20 cellular contexts compared by ENCODE assay signal in genomic region chr1:1037366-1038327, GRCh38. TPM values are rescaled to one million over a fixed set of nuclear protein-coding genes. Genes with fewer than 3 reads are reported as not detected.
DNase-seq lines count a peak whose midpoint lies in the region; ATAC-seq, FAIRE-seq and TF ChIP-seq lines count a peak whose summit lies in the region.
"Had no signal": no experiment of that assay in that cellular context is flagged by ENCODE, and none has a peak within 500 bp of the region (broad histone marks: within the 10 kb centered on the region; RNA-seq: fewer than 3 reads in every experiment).

No MANE protein-coding gene starts in this region.

- H3K36me3 Mint-ChIP-seq in Caco-2 (ENCODE audit: insufficient read depth, unreplicated experiment) (peaks cover 36% of the 10 kb centered on the region), T-helper 17 cell (ENCODE audit: low read depth) (no peaks in the 10 kb centered on the region)
- H3K36me3 Mint-ChIP-seq in dendritic cell treated with granulocyte-macrophage colony-stimulating factor and Interleukin-4, amounts not matched to agents 40 ng/mL and 50 ng/mL, for 4 days (ENCODE audit: low read depth), result peaks cover 35% of the 10 kb centered on the region

- no peak overlapping the region for H2AFZ ChIP-seq in Karpas-422 (ENCODE audit: low read length)

- no peak for TF ChIP-seq CTCF in Caco-2 (IDR thresholded peaks at IDR 0.05; ENCODE audit: insufficient read depth in 1 of 2, low read depth in 1 of 2, low read length in 1 of 2, severe bottlenecking in 1 of 2, unreplicated experiment in 1 of 2)
- no peak for TF ChIP-seq CTCF in pancreas (IDR thresholded peaks at IDR 0.05)
- no peak for TF ChIP-seq CTCF in testis (IDR thresholded peaks at IDR 0.05)

- ATAC-seq in pancreas (peak in 3 of 4 donors; percentile 19 to 28 (median 22)), T-helper 17 cell (no peak), HG02938 (IDR thresholded peaks at IDR 0.05; ENCODE audit: unreplicated experiment) (no peak)

- H3K4me3 ChIP-seq in Caco-2 (ENCODE audit: low read depth, low read length) (no peak overlapping the region), Karpas-422 (ENCODE audit: low read length) (no peak overlapping the region), pancreas (no peak overlapping the region), testis (no peak overlapping the region)
- H3K4me3 ChIP-seq: MG63 had no signal

- H3K4me1 Mint-ChIP-seq in Caco-2 (ENCODE audit: low read depth, unreplicated experiment) (no peaks in the 10 kb centered on the region), T-helper 17 cell (peaks cover 14% of the 10 kb centered on the region)
- peaks cover 39% of the 10 kb centered on the region for H3K4me1 Mint-ChIP-seq in dendritic cell treated with granulocyte-macrophage colony-stimulating factor and Interleukin-4, amounts not matched to agents 40 ng/mL and 50 ng/mL, for 4 days (ENCODE audit: low read depth)

- WGBS in pancreas, 2 donors, result 58 to 62% methylated on average over 30 of the region's 30 CpGs
- 87 to 89% methylated on average over 10 to 30 of the region's 30 CpGs for whole genome bisulfite sequencing in testis, 2 donors

- H3K4me1 ChIP-seq in Caco-2 (peaks cover 18% of the 10 kb centered on the region), Karpas-422 (ENCODE audit: low read length) (peaks cover 11% of the 10 kb centered on the region), pancreas (peaks cover 8 to 10% (median 9%) of the 10 kb centered on the region in 3 donors), testis (peaks cover 17% of the 10 kb centered on the region)

- no peaks in the 10 kb centered on the region for H3K27me3 Mint-ChIP-seq in Caco-2 (ENCODE audit: insufficient read depth, unreplicated experiment)
- peaks cover 80% of the 10 kb centered on the region for H3K27me3 Mint-ChIP-seq in dendritic cell treated with granulocyte-macrophage colony-stimulating factor and Interleukin-4, amounts not matched to agents 40 ng/mL and 50 ng/mL, for 4 days
- H3K27me3 Mint-ChIP-seq in T-helper 17 cell, result peaks cover 20% of the 10 kb centered on the region

- H3K79me2 ChIP-seq in Karpas-422 (ENCODE audit: low read length), result no peaks in the 10 kb centered on the region

- intact Hi-C loops in Caco-2 (cut with micrococcal nuclease; ENCODE audit: unreplicated experiment) (loop anchor here (2.0 kb wide), 1 partner anchor 21 kb away; no protein-coding TSS in a partner anchor), pancreas (cut with DNase I) (loop anchor here in 1 of 3 donors (10.0 kb wide), 2 partner anchors 77 to 257 kb away; partner anchors contain the start of gene C1orf159), testis (cut with DNase I; ENCODE audit: low total_unique reads) (no loop called here)
- intact Hi-C loops in dendritic cell treated with granulocyte-macrophage colony-stimulating factor and Interleukin-4, amounts not matched to agents 40 ng/mL and 50 ng/mL, for 4 days (cut with micrococcal nuclease), result no loop called here

- BruUV-seq in Caco-2 (replicated peaks; lab: Mats Ljungman, UMichigan), result no TSS peak

- no peak for TF ChIP-seq POLR2A in testis (IDR thresholded peaks at IDR 0.05)

- H3K9me3 Mint-ChIP-seq in Caco-2 (ENCODE audit: unreplicated experiment), result no peaks in the 10 kb centered on the region
- no peaks in the 10 kb centered on the region for H3K9me3 Mint-ChIP-seq in dendritic cell treated with granulocyte-macrophage colony-stimulating factor and Interleukin-4, amounts not matched to agents 40 ng/mL and 50 ng/mL, for 4 days

- no peak for FAIRE-seq in pancreas (lab: Jason Lieb, UNC)

- H3K4me3 Mint-ChIP-seq in Caco-2 (ENCODE audit: unreplicated experiment) (no peak overlapping the region), T-helper 17 cell (no peak overlapping the region)
- H3K4me3 Mint-ChIP-seq in dendritic cell treated with granulocyte-macrophage colony-stimulating factor and Interleukin-4, amounts not matched to agents 40 ng/mL and 50 ng/mL, for 4 days, result no peak overlapping the region

- H3K36me3 ChIP-seq in Caco-2 (ENCODE audit: control insufficient read depth, insufficient read depth, low read length) (no peaks in the 10 kb centered on the region; the same call in none of the 2 replicates), Karpas-422 (ENCODE audit: insufficient read depth, low read length) (no peaks in the 10 kb centered on the region), pancreas (no peaks in the 10 kb centered on the region), testis (ENCODE audit: low read depth, missing control alignments) (no peaks in the 10 kb centered on the region)
- H3K36me3 ChIP-seq: BE2C had no signal

- no peaks in the 10 kb centered on the region for H3K9me2 ChIP-seq in Karpas-422 (replicated peaks; ENCODE audit: insufficient read depth, low read length)

- peak; percentile 47 to 58 for DNase-seq in Caco-2
- peak; percentile 55 for DNase-seq in Karpas-422
- DNase-seq in pancreas, result peak in 3 of 6 donors; percentile 60 to 77 (median 61)
- DNase-seq in T-helper 17 cell, result no peak
- DNase-seq in testis, result no peak
- DNase-seq: BE2C, DMS153, EL, HCEC 1CT, MG63, NCI-H1417, NCI-H1930, NCI-H2171 treated with DMSO at 0.1 percent for 48 hours, NCI-H510A had no signal

- no peak overlapping the region for H3K9ac ChIP-seq in Karpas-422 (ENCODE audit: low read length)
- H3K9ac ChIP-seq: KMS-11 had no signal

- H3K27ac Mint-ChIP-seq in Caco-2 (ENCODE audit: unreplicated experiment) (peak overlapping the region; percentile 36), T-helper 17 cell (no peak overlapping the region)
- peak overlapping the region; percentile 11 for H3K27ac Mint-ChIP-seq in dendritic cell treated with granulocyte-macrophage colony-stimulating factor and Interleukin-4, amounts not matched to agents 40 ng/mL and 50 ng/mL, for 4 days

- H3K27me3 ChIP-seq in Caco-2 (replicated peaks; ENCODE audit: control insufficient read depth, insufficient read depth, low read length), result no peaks in the 10 kb centered on the region
- H3K27me3 ChIP-seq in Karpas-422 (ENCODE audit: low read length), result no peaks in the 10 kb centered on the region
- no peaks in the 10 kb centered on the region for H3K27me3 ChIP-seq in pancreas
- H3K27me3 ChIP-seq in testis, result no peaks in the 10 kb centered on the region
- H3K27me3 ChIP-seq: MG63 had no signal

- H4K20me1 ChIP-seq in Karpas-422 (ENCODE audit: insufficient read depth, low read depth, low read length), result peaks cover 40% of the 10 kb centered on the region; the same call in 1 of the 2 replicates

- no peak overlapping the region for H3K4me2 ChIP-seq in Karpas-422 (ENCODE audit: low read depth, low read length, poor library complexity, severe bottlenecking)
- H3K4me2 ChIP-seq: KMS-11 had no signal

- H3K9me3 ChIP-seq in Caco-2, result no peaks in the 10 kb centered on the region
- no peaks in the 10 kb centered on the region for H3K9me3 ChIP-seq in Karpas-422 (ENCODE audit: low read length)
- H3K9me3 ChIP-seq in pancreas, result no peaks in the 10 kb centered on the region
- no peaks in the 10 kb centered on the region for H3K9me3 ChIP-seq in T-helper 17 cell (ENCODE audit: control insufficient read depth, low read length, poor library complexity, severe bottlenecking)
- no peaks in the 10 kb centered on the region for H3K9me3 ChIP-seq in testis
- H3K9me3 ChIP-seq: BE2C, MG63 had no signal

- CTCF ChIA-PET in Caco-2 (lab: Charles Lee), result interaction anchor here (0.5 to 1.0 kb wide), 3 partner anchors 18 to 61 kb away, joined by 3 to 5 read pairs (median 3); no protein-coding TSS in a partner anchor

- H3K27ac ChIP-seq in Karpas-422 (ENCODE audit: low read length) (no peak overlapping the region), pancreas (no peak overlapping the region), testis (no peak overlapping the region)
- H3K27ac ChIP-seq: HL-60, KMS-11 had no signal

- POLR2A ChIA-PET in Caco-2 (lab: Charles Lee), result no interaction called here

RNA-seq across cellular contexts. Expression of gene AGRN, which starts 17.7 kb away (rescaled TPM):
- total RNA-seq in Caco-2 (2022) (176 and 188 TPM in 2 replicates), pancreas (100 to 1,000 TPM in 1 of 6 donors, 10 to 100 TPM in 5; 40.5 to 107 (median 64.0) TPM), T-helper 17 cell (1 to 10 TPM; 1.2 to 1.4 TPM), testis (100 to 1,000 TPM in 1 of 2 donors, 10 to 100 TPM in 1; 99.4 to 108 TPM)
- total RNA-seq in Karpas-422 (2014; rRNA removed; shearing (Covaris generic); ENCODE audit: low replicate concordance), result 2.4 and 8.4 TPM in 2 replicates
- polyA plus RNA-seq in pancreas (100 to 1,000 TPM in 1 of 2 donors, 10 to 100 TPM in 1; 94.7 to 166 TPM), testis (ENCODE audit: insufficient read depth, low read depth, low replicate concordance) (48.9 TPM)

RNA-seq across cellular contexts. Expression of gene ISG15, which starts 24.4 kb away (rescaled TPM):
- total RNA-seq in Caco-2 (2022), result 55.5 and 63.1 TPM in 2 replicates
- total RNA-seq in Karpas-422 (2014; rRNA removed; shearing (Covaris generic); ENCODE audit: low replicate concordance), result 102 and 127 TPM in 2 replicates
- 10 to 100 TPM in 2 of 6 donors, 1 to 10 TPM in 4; 4.3 to 19.4 (median 6.6) TPM for total RNA-seq in pancreas
- polyA plus RNA-seq in pancreas, result 10 to 100 TPM; 25.9 to 45.0 TPM
- 10 to 100 TPM; 19.5 to 52.1 TPM for total RNA-seq in T-helper 17 cell
- total RNA-seq in testis, result 10 to 100 TPM; 22.8 to 24.0 TPM
- 16.6 TPM for polyA plus RNA-seq in testis (ENCODE audit: insufficient read depth, low read depth, low replicate concordance)

RNA-seq across cellular contexts. Expression of gene RNF223, which starts 36.5 kb away (rescaled TPM):
- total RNA-seq in Caco-2 (2022) (0.56 and 0.57 TPM in 2 replicates), pancreas (under 1 TPM in 4 of 6 donors, not detected in 2; 0.12 to 0.37 (median 0.16) TPM), T-helper 17 cell (not detected), testis (under 1 TPM; 0.19 to 0.31 TPM)
- total RNA-seq in Karpas-422 (2014; rRNA removed; shearing (Covaris generic); ENCODE audit: low replicate concordance), result not detected in 2 replicates
- polyA plus RNA-seq in pancreas (under 1 TPM; 0.05 to 0.34 TPM), testis (ENCODE audit: insufficient read depth, low read depth, low replicate concordance) (not detected)
- total RNA-seq: SK-MEL-5 had no signal
- polyA plus RNA-seq: AG04450 had no signal

RNA-seq across cellular contexts. Expression of gene HES4, which starts 37.8 kb away (rescaled TPM):
- total RNA-seq in Caco-2 (2022) (45.5 and 53.8 TPM in 2 replicates), pancreas (10 to 100 TPM; 13.2 to 29.4 (median 21.3) TPM), T-helper 17 cell (10 to 100 TPM in 1 of 2 donors, 1 to 10 TPM in 1; 9.6 to 10.5 TPM), testis (10 to 100 TPM; 26.4 to 27.5 TPM)
- total RNA-seq in Karpas-422 (2014; rRNA removed; shearing (Covaris generic); ENCODE audit: low replicate concordance), result not detected in 2 replicates
- polyA plus RNA-seq in pancreas (10 to 100 TPM; 31.9 to 46.4 TPM), testis (ENCODE audit: insufficient read depth, low read depth, low replicate concordance) (2.3 TPM)

RNA-seq across cellular contexts. Expression of gene PERM1, which starts 55.8 kb away (rescaled TPM):
- total RNA-seq in Caco-2 (2022) (0.18 and 0.65 TPM in 2 replicates), pancreas (under 1 TPM in 2 of 6 donors, not detected in 4; 0.04 to 0.32 TPM), T-helper 17 cell (not detected), testis (1 to 10 TPM; 3.2 to 4.9 TPM)
- total RNA-seq in Karpas-422 (2014; rRNA removed; shearing (Covaris generic); ENCODE audit: low replicate concordance), result not detected in 2 replicates
- polyA plus RNA-seq in pancreas (under 1 TPM; 0.15 to 0.35 TPM), testis (ENCODE audit: insufficient read depth, low read depth, low replicate concordance) (0.65 TPM)
- polyA plus RNA-seq: AG04450 had no signal

Comparison
In these comparisons a context has a peak if more than half of its experiments do, and no peak if none do; other contexts are left out.
1. DNase-seq: peak in Caco-2 (2 of 2) and Karpas-422 (single experiment); none in T-helper 17 cell (0 of 3) and testis (single experiment).
2. ATAC-seq: peak in pancreas (3 of 4); none in T-helper 17 cell (single experiment) and HG02938 (single experiment).